In the genomic region with DNA sequence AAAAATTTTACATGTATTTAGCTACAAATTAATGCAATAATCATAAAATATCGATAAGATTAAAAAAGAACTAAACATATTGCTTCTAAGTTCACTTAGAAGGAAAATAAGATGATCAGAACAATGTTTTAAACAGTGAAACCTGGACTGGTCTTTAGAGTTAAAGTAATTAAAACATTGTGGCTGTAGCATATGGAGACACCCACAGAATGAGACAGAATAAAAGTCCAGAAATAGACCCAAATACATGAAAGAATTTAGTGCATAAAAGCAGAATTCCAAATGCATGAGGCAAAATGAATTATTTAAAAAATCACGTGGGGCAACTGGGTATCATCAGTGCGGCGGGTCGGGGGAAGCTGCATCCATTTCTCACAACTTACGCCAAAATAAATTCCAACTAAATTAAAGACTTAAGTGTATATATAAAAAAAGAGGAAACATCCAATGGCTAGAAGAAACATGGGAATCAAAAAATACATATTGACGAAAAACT, we compare ENCODE assay signal across 23 cellular contexts. TPM values are rescaled to one million over a fixed set of nuclear protein-coding genes. Genes with fewer than 3 reads are reported as not detected.
DNase-seq lines count a peak whose midpoint lies in the region; ATAC-seq and TF ChIP-seq lines count a peak whose summit lies in the region.
"Had no signal": no experiment of that assay in that cellular context is flagged by ENCODE, and none has a peak within 500 bp of the region (broad histone marks: within the 10 kb centered on the region; RNA-seq: fewer than 3 reads in every experiment).

No MANE protein-coding gene starts in this region.

- peak overlapping the region; percentile 61 for H3K27ac ChIP-seq in smooth muscle cell (ENCODE audit: low read depth)
- H3K27ac ChIP-seq: C4-2B, esophagus squamous epithelium, heart left ventricle, testis had no signal

- H3K4me3 ChIP-seq in fibroblast of the aortic adventitia (ENCODE audit: low read depth, low read length) (no peak overlapping the region), smooth muscle cell (no peak overlapping the region)
- H3K4me3 ChIP-seq: esophagus squamous epithelium, heart left ventricle, testis had no signal

- H3K4me1 ChIP-seq in smooth muscle cell (ENCODE audit: low read depth), result no peaks in the 10 kb centered on the region

- peaks cover 10% of the 10 kb centered on the region for H3K36me3 Mint-ChIP-seq in activated naive CD4-positive, alpha-beta T cell treated with anti-CD3 and anti-CD28 coated beads, Interleukin-2, amount 50 U/mL, for 24 hours
- H3K36me3 Mint-ChIP-seq in activated naive CD4-positive, alpha-beta T cell treated with anti-CD3 and anti-CD28 coated beads, Interleukin-2, amount 10 ng/mL, durations not matched to agents 7 days and 5 days, result peaks cover 58% of the 10 kb centered on the region
- H3K36me3 Mint-ChIP-seq in T-helper 17 cell (ENCODE audit: low read depth), result no peaks in the 10 kb centered on the region

- H2AFZ ChIP-seq in smooth muscle cell (ENCODE audit: low read depth), result no peak overlapping the region

- H3K4me3 Mint-ChIP-seq in activated naive CD4-positive, alpha-beta T cell treated with anti-CD3 and anti-CD28 coated beads, Interleukin-2, amount 50 U/mL, for 24 hours, result peak overlapping the region; percentile 47
- no peak overlapping the region for H3K4me3 Mint-ChIP-seq in activated naive CD4-positive, alpha-beta T cell treated with anti-CD3 and anti-CD28 coated beads, Interleukin-2, amount 10 ng/mL, durations not matched to agents 7 days and 5 days
- peak overlapping the region; percentile 59 for H3K4me3 Mint-ChIP-seq in T-helper 17 cell

- H3K9me3 ChIP-seq in T-helper 17 cell (ENCODE audit: control insufficient read depth, low read length, poor library complexity, severe bottlenecking), result no peaks in the 10 kb centered on the region
- H3K9me3 ChIP-seq in smooth muscle cell (replicated peaks; ENCODE audit: low read depth), result no peaks in the 10 kb centered on the region
- H3K9me3 ChIP-seq: esophagus squamous epithelium, heart left ventricle, testis had no signal

- peaks cover 7% of the 10 kb centered on the region for H3K36me3 ChIP-seq in smooth muscle cell (ENCODE audit: low read depth)

- H3K27me3 ChIP-seq in smooth muscle cell (ENCODE audit: low read depth), result no peaks in the 10 kb centered on the region
- H3K27me3 ChIP-seq: esophagus squamous epithelium, heart left ventricle, testis had no signal

- peaks cover 70% of the 10 kb centered on the region for H3K4me1 Mint-ChIP-seq in activated naive CD4-positive, alpha-beta T cell treated with anti-CD3 and anti-CD28 coated beads, Interleukin-2, amount 50 U/mL, for 24 hours
- peaks cover 49% of the 10 kb centered on the region for H3K4me1 Mint-ChIP-seq in activated naive CD4-positive, alpha-beta T cell treated with anti-CD3 and anti-CD28 coated beads, Interleukin-2, amount 10 ng/mL, durations not matched to agents 7 days and 5 days
- peaks cover 44% of the 10 kb centered on the region for H3K4me1 Mint-ChIP-seq in T-helper 17 cell

- H3K27me3 Mint-ChIP-seq in activated naive CD4-positive, alpha-beta T cell treated with anti-CD3 and anti-CD28 coated beads, Interleukin-2, amount 50 U/mL, for 24 hours, result no peaks in the 10 kb centered on the region
- H3K27me3 Mint-ChIP-seq in activated naive CD4-positive, alpha-beta T cell treated with anti-CD3 and anti-CD28 coated beads, Interleukin-2, amount 10 ng/mL, durations not matched to agents 7 days and 5 days, result no peaks in the 10 kb centered on the region
- H3K27me3 Mint-ChIP-seq in T-helper 17 cell, result no peaks in the 10 kb centered on the region

- TF ChIP-seq CTCF in fibroblast of the aortic adventitia (IDR thresholded peaks at IDR 0.05; ENCODE audit: insufficient read depth, low read length) (no peak), smooth muscle cell (IDR thresholded peaks at IDR 0.05; ENCODE audit: borderline replicate concordance, insufficient read depth, poor library complexity, severe bottlenecking) (no peak)

- 94% methylated on average over 7 of the region's 7 CpGs for WGBS in smooth muscle cell (ENCODE audit: low lambda C conversion rate)

- no peak for ATAC-seq in T-helper 17 cell
- ATAC-seq in HG02759 (IDR thresholded peaks at IDR 0.05; ENCODE audit: unreplicated experiment), result no peak
- no peak for ATAC-seq in GM19395 (IDR thresholded peaks at IDR 0.05; ENCODE audit: unreplicated experiment)
- ATAC-seq: heart left ventricle had no signal

- H3K79me2 ChIP-seq in smooth muscle cell (ENCODE audit: low read depth), result peaks cover 98% of the 10 kb centered on the region

- no peak for DNase-seq in activated naive CD4-positive, alpha-beta T cell treated with anti-CD3 and anti-CD28 coated beads, Interleukin-2, amount 10 ng/mL, durations not matched to agents 7 days and 5 days
- DNase-seq in T-helper 17 cell (no peak), fibroblast of the aortic adventitia (ENCODE audit: low read depth) (peak; percentile 24), smooth muscle cell (lab: John Stamatoyannopoulos, UW; ENCODE audit: unreplicated experiment) (no peak), posterior vena cava (ENCODE audit: low spot score) (no peak)
- DNase-seq: activated CD8-positive, alpha-beta memory T cell treated with anti-CD3 and anti-CD28 coated beads, Interleukin-2, amount 50 U/mL, for 4 hours; activated gamma-delta T cell treated with Interleukin-2 at 50 U/mL for 16 hours; effector memory CD4-positive, alpha-beta T cell; esophagus squamous epithelium; H7; heart left ventricle; Kasumi-1; NCI-H1048; NCI-H2029; NCI-H226; NCI-H774; retina; Right ventricle myocardium superior; testis had no signal

- CTCF ChIA-PET in activated naive CD4-positive, alpha-beta T cell treated with anti-CD3 and anti-CD28 coated beads, Interleukin-2, amount 10 ng/mL, durations not matched to agents 7 days and 5 days (lab: Charles Lee), result no interaction called here

- no peak overlapping the region for H3K27ac Mint-ChIP-seq in activated naive CD4-positive, alpha-beta T cell treated with anti-CD3 and anti-CD28 coated beads, Interleukin-2, amount 50 U/mL, for 24 hours
- H3K27ac Mint-ChIP-seq in activated naive CD4-positive, alpha-beta T cell treated with anti-CD3 and anti-CD28 coated beads, Interleukin-2, amount 10 ng/mL, durations not matched to agents 7 days and 5 days, result no peak overlapping the region
- H3K27ac Mint-ChIP-seq in T-helper 17 cell, result peak overlapping the region; percentile 32

- no peaks in the 10 kb centered on the region for H3K9me3 Mint-ChIP-seq in activated naive CD4-positive, alpha-beta T cell treated with anti-CD3 and anti-CD28 coated beads, Interleukin-2, amount 50 U/mL, for 24 hours
- H3K9me3 Mint-ChIP-seq in activated naive CD4-positive, alpha-beta T cell treated with anti-CD3 and anti-CD28 coated beads, Interleukin-2, amount 10 ng/mL, durations not matched to agents 7 days and 5 days, result no peaks in the 10 kb centered on the region

- no peaks in the 10 kb centered on the region for H3F3A ChIP-seq in smooth muscle cell (ENCODE audit: low read depth)

- no peak overlapping the region for H3K9ac ChIP-seq in smooth muscle cell (ENCODE audit: low read depth)

- intact Hi-C loops in posterior vena cava (cut with DNase I), result no loop called here

- H4K20me1 ChIP-seq in smooth muscle cell (ENCODE audit: low read depth), result peaks cover 99% of the 10 kb centered on the region

- peak overlapping the region; percentile 37 for H3K4me2 ChIP-seq in smooth muscle cell

RNA-seq across cellular contexts. Expression of a gene that starts 12.1 kb away (rescaled TPM):
- total RNA-seq in T-helper 17 cell, result 100 to 1,000 TPM; 180 to 185 TPM
- total RNA-seq in fibroblast of the aortic adventitia (ENCODE audit: low replicate concordance), result 46.4 and 50.7 TPM in 2 replicates
- total RNA-seq in smooth muscle cell, result 58.3 and 59.2 TPM in 2 replicates
- polyA plus RNA-seq in smooth muscle cell, result 42.6 and 63.3 TPM in 2 replicates
- total RNA-seq in posterior vena cava, result 10 to 100 TPM; 60.6 to 72.6 TPM

RNA-seq across cellular contexts. Expression of a gene that starts 43.7 kb away (rescaled TPM):
- 10 to 100 TPM; 48.3 to 48.5 TPM for total RNA-seq in T-helper 17 cell
- 13.7 and 48.4 TPM in 2 replicates for total RNA-seq in fibroblast of the aortic adventitia (ENCODE audit: low replicate concordance)
- 53.8 and 65.2 TPM in 2 replicates for total RNA-seq in smooth muscle cell
- 50.0 and 54.6 TPM in 2 replicates for polyA plus RNA-seq in smooth muscle cell
- 10 to 100 TPM; 20.1 to 20.6 TPM for total RNA-seq in posterior vena cava
